ENCODE assay signal across 8 cellular contexts in the genomic region with DNA sequence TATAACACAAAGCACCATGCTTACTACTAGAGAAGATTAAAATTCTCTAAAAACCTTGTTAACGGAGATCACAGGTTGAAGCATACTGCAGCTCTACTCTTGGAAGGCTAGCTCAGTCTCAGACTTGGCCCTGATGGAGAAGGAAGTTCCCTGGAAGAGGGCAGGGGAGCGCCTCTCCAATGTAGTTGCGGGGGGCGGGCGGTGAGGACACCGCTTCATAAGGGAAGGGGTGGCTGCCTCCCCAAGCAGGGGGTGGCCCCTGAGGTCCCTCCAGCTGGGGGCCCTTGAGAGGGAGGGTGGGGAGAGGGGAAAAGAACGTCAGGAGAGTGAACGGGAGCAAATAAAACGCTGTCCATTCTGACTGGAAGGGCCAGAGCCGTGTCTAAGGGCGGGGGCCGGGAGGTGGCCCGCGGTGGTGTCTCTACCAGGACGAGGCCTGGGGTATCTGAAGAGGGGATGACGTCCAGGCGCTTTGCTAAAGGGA. TPM values are rescaled to one million over a fixed set of nuclear protein-coding genes. Genes with fewer than 3 reads are reported as not detected.
A peak's percentile ranks its signal among the peaks of the same experiment; 100 is the strongest.
DNase-seq lines count a peak whose midpoint lies in the region; ATAC-seq and TF ChIP-seq lines count a peak whose summit lies in the region.

No MANE protein-coding gene starts in this region.

- H3K4me1 Mint-ChIP-seq in CD4-positive, CD25-positive, alpha-beta regulatory T cell, result peaks cover 3 to 12% (median 7%) of the 10 kb centered on the region in 4 donors

- peak overlapping the region; percentile 95 for H3K27ac ChIP-seq in CD4-positive, CD25-positive, alpha-beta regulatory T cell (ENCODE audit: insufficient read depth, low read length, poor library complexity, severe bottlenecking)
- H3K27ac ChIP-seq in SK-N-MC (peak overlapping the region; percentile 94), neutrophil (peak overlapping the region; percentile 93)

- H3K4me3 ChIP-seq in CD4-positive, CD25-positive, alpha-beta regulatory T cell (ENCODE audit: low read depth, low read length), result peak overlapping the region; percentile 80
- H3K4me3 ChIP-seq in SK-N-MC (peak overlapping the region; percentile 93), neutrophil (ENCODE audit: low read depth in 1 of 2, low read length in 1 of 2) (peak overlapping the region; percentile 84 to 91)

- H3K27ac Mint-ChIP-seq in CD4-positive, CD25-positive, alpha-beta regulatory T cell, result peak overlapping the region in 1 of 3 donors; percentile 30

- H3K36me3 ChIP-seq in CD4-positive, CD25-positive, alpha-beta regulatory T cell (ENCODE audit: control insufficient read depth, insufficient read depth, low read length), result no peaks in the 10 kb centered on the region
- no peaks in the 10 kb centered on the region for H3K36me3 ChIP-seq in SK-N-MC (ENCODE audit: insufficient read depth, low read length)
- H3K36me3 ChIP-seq in neutrophil, result no peaks in the 10 kb centered on the region

- peaks cover 11% of the 10 kb centered on the region for H3K27me3 ChIP-seq in CD4-positive, CD25-positive, alpha-beta regulatory T cell (ENCODE audit: control insufficient read depth, insufficient read depth, low read length)
- H3K27me3 ChIP-seq in neutrophil, result no peaks in the 10 kb centered on the region

- ATAC-seq in CD4-positive, CD25-positive, alpha-beta regulatory T cell (ENCODE audit: low read depth in 2 of 2), result no peak
- peak; percentile 19 for ATAC-seq in GM19043 (IDR thresholded peaks at IDR 0.05; ENCODE audit: low read depth, unreplicated experiment)

- TF ChIP-seq CTCF in neutrophil (IDR thresholded peaks at IDR 0.05) (no peak), GM20000 (IDR thresholded peaks at IDR 0.05; ENCODE audit: extremely low read depth, missing control alignments) (no peak)

- no peak overlapping the region for H3K4me3 Mint-ChIP-seq in CD4-positive, CD25-positive, alpha-beta regulatory T cell

- no peaks in the 10 kb centered on the region for H3K9me3 ChIP-seq in CD4-positive, CD25-positive, alpha-beta regulatory T cell (ENCODE audit: control insufficient read depth in 2 of 2, low read length in 2 of 2)
- H3K9me3 ChIP-seq in SK-N-MC (ENCODE audit: low read depth, low read length) (no peaks in the 10 kb centered on the region), neutrophil (no peaks in the 10 kb centered on the region)

- no peaks in the 10 kb centered on the region for H3K36me3 Mint-ChIP-seq in CD4-positive, CD25-positive, alpha-beta regulatory T cell

- H3K9ac ChIP-seq in SK-N-MC (ENCODE audit: insufficient read length), result peak overlapping the region; percentile 97

- peaks cover 22% of the 10 kb centered on the region for H3K27me3 Mint-ChIP-seq in CD4-positive, CD25-positive, alpha-beta regulatory T cell

- H3K4me1 ChIP-seq in CD4-positive, CD25-positive, alpha-beta regulatory T cell (ENCODE audit: control insufficient read depth, insufficient read depth, low read length, poor library complexity, severe bottlenecking), result peaks cover 40% of the 10 kb centered on the region
- H3K4me1 ChIP-seq in neutrophil (ENCODE audit: control insufficient read depth in 1 of 2, insufficient read depth in 1 of 2, low read depth in 1 of 2, low read length in 1 of 2), result peaks cover 27 to 29% of the 10 kb centered on the region in 2 experiments

- H3K9me3 Mint-ChIP-seq in CD4-positive, CD25-positive, alpha-beta regulatory T cell, result no peaks in the 10 kb centered on the region

- no peak for DNase-seq in CD4-positive, CD25-positive, alpha-beta regulatory T cell
- DNase-seq in HT1080 (ENCODE audit: low read depth) (peak; percentile 1), SK-N-MC (ENCODE audit: low read depth, low spot score) (no peak), fibroblast of the conjunctiva (ENCODE audit: low read depth) (peak; percentile 6), GM20000 (ENCODE audit: low spot score) (no peak), MV-4-11 (lab: John Stamatoyannopoulos, UW) (no peak)

RNA-seq across cellular contexts. Expression of gene USP47, which starts 0.6 kb away (rescaled TPM):
- total RNA-seq in CD4-positive, CD25-positive, alpha-beta regulatory T cell, result 79.0 TPM
- polyA plus RNA-seq in CD4-positive, CD25-positive, alpha-beta regulatory T cell, result 10 to 100 TPM; 35.7 to 50.1 (median 39.5) TPM
- total RNA-seq in HT1080 (2014; rRNA removed; shearing (Covaris generic)), result 30.8 and 33.5 TPM in 2 replicates
- polyA plus RNA-seq in HT1080 (2015; cell fraction: cytosol; rRNA removed), result 15.3 and 17.6 TPM in 2 replicates
- 38.7 and 38.9 TPM in 2 replicates for polyA plus RNA-seq in HT1080 (2015; cell fraction: nucleus; rRNA removed)

Comparison
In these comparisons a context has a peak if more than half of its experiments do, and no peak if none do; other contexts are left out.
1. DNase-seq: peak in HT1080 (single experiment) and fibroblast of the conjunctiva (single experiment); none in CD4-positive, CD25-positive, alpha-beta regulatory T cell (0 of 3), SK-N-MC (single experiment), GM20000 (single experiment) and MV-4-11 (single experiment).
2. Peak in every context shown above with its lines, with median percentiles within 50 percentile points of each other: H3K27ac ChIP-seq and H3K4me3 ChIP-seq.